In the genomic region with DNA sequence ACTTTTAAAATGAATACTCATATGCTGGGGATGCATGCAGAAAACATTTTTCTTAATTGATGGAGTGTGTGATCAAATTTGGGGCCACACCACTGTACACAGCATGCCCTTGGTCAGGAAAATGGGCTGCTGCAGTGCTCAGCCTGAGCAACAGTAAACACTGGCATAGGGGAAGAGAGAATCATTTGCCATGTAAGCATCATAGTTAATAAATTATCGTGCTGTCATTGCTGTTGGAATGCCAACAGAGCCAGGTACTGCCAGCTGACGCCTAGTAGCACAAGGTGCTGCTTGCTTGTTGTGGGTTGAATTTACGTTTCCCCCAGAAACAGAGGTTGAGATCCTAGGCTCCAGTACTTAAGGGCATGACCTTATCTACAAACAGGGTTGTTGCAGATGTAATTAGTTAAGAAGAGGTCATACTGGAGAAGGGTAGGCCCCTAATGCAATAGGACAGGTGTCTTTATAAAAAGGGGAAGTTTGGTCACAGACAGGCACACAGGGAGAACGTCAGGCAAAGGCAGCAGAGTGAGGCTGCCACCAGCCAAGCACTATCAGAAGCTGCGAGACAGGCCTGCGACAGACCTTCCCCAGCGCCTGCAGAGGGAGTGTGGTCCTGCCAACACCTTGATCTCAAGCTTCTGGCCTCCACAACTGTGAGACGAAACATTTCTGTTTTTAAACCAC, we compare ENCODE assay signal across 8 cellular contexts. TPM values are rescaled to one million over a fixed set of nuclear protein-coding genes. Genes with fewer than 3 reads are reported as not detected.
A peak's percentile ranks its signal among the peaks of the same experiment; 100 is the strongest.
DNase-seq lines count a peak whose midpoint lies in the region; ATAC-seq and FAIRE-seq lines count a peak whose summit lies in the region.

No MANE protein-coding gene starts in this region.

- peak; percentile 45 for FAIRE-seq in GM18507 (lab: Jason Lieb, UNC)

- DNase-seq in GM18507 (ENCODE audit: extremely low spot score, insufficient read length, low read depth) (no peak), left cardiac atrium (no peak), middle frontal gyrus (ENCODE audit: extremely low spot score, low spot score) (no peak), A172 (ENCODE audit: low spot score) (no peak), HCEC 1CT (no peak)
- no peak for DNase-seq in stimulated activated CD4-positive, alpha-beta T cell treated with anti-CD3 and anti-CD28 coated beads, Interleukin-15, amount 100 ng/mL, for 24 hours

- ATAC-seq in GM21619 (IDR thresholded peaks at IDR 0.05; ENCODE audit: unreplicated experiment) = peak; percentile 71
- ATAC-seq in HG03558 (IDR thresholded peaks at IDR 0.05; ENCODE audit: extremely low read depth, unreplicated experiment) = peak; percentile 58
- ATAC-seq in left cardiac atrium = peak; percentile 72 to 73

- intact Hi-C loops in left cardiac atrium (cut with DNase I) = no loop called here

RNA-seq across cellular contexts. Expression of a gene that starts 25.3 kb away (rescaled TPM):
- 10 to 100 TPM; 44.6 to 66.9 TPM for total RNA-seq in left cardiac atrium
- total RNA-seq in A172 (2014; rRNA removed; shearing (Covaris generic)) = 26.0 and 27.9 TPM in 2 replicates
